ENCODE assay signal across 8 cellular contexts in genomic region chr4:6695660-6696581, GRCh38. TPM values are rescaled to one million over a fixed set of nuclear protein-coding genes. Genes with fewer than 3 reads are reported as not detected.
DNase-seq lines count a peak whose midpoint lies in the region; ATAC-seq and TF ChIP-seq lines count a peak whose summit lies in the region.

No MANE protein-coding gene starts in this region.

- intact Hi-C loops in dendritic cell treated with granulocyte-macrophage colony-stimulating factor and Interleukin-4, amounts not matched to agents 40 ng/mL and 50 ng/mL, for 4 days (cut with micrococcal nuclease), result no loop called here

- H3K27me3 ChIP-seq in GM23338 (ENCODE audit: insufficient read depth), result no peaks in the 10 kb centered on the region

- H3K79me2 ChIP-seq in GM23338 (replicated peaks; ENCODE audit: insufficient read depth), result peaks cover 10% of the 10 kb centered on the region; the same call in 1 of the 2 replicates

- no peaks in the 10 kb centered on the region for H3K4me1 ChIP-seq in GM23338 (ENCODE audit: insufficient read depth)

- H3K9me3 Mint-ChIP-seq in GM23338, result no peaks in the 10 kb centered on the region
- no peaks in the 10 kb centered on the region for H3K9me3 Mint-ChIP-seq in dendritic cell treated with granulocyte-macrophage colony-stimulating factor and Interleukin-4, amounts not matched to agents 40 ng/mL and 50 ng/mL, for 4 days
- no peaks in the 10 kb centered on the region for H3K9me3 Mint-ChIP-seq in progenitor cell of endocrine pancreas (ENCODE audit: low read depth)

- DNase-seq in GM23338 (ENCODE audit: low spot score) (no peak), T-helper 1 cell (peak; percentile 33 to 91 (median 49)), progenitor cell of endocrine pancreas (ENCODE audit: low spot score, unreplicated experiment) (no peak), NCI-H2171 (lab: John Stamatoyannopoulos, UW) (no peak), NK-92 (lab: John Stamatoyannopoulos, UW; ENCODE audit: unreplicated experiment) (no peak), EL (no peak)

- H3F3A ChIP-seq in GM23338 (replicated peaks; ENCODE audit: low read depth), result no peaks in the 10 kb centered on the region

- TF ChIP-seq CTCF in GM23338 (conservative IDR thresholded peaks at IDR 0.05; ENCODE audit: low read depth in 2 of 2), result no peak
- no peak for TF ChIP-seq CTCF in progenitor cell of endocrine pancreas (IDR thresholded peaks at IDR 0.05; ENCODE audit: unreplicated experiment)

- no peak overlapping the region for H3K4me3 ChIP-seq in GM23338

- H3K36me3 Mint-ChIP-seq in GM23338 (ENCODE audit: low read depth), result peaks cover 11% of the 10 kb centered on the region; the same call in 1 of the 3 replicates
- peaks cover 15% of the 10 kb centered on the region for H3K36me3 Mint-ChIP-seq in dendritic cell treated with granulocyte-macrophage colony-stimulating factor and Interleukin-4, amounts not matched to agents 40 ng/mL and 50 ng/mL, for 4 days (ENCODE audit: low read depth)
- peaks cover 11% of the 10 kb centered on the region for H3K36me3 Mint-ChIP-seq in progenitor cell of endocrine pancreas (ENCODE audit: insufficient read depth)

- no peak overlapping the region for H2AFZ ChIP-seq in GM23338

- ATAC-seq in GM23338 (peak; percentile 60), HG03039 (IDR thresholded peaks at IDR 0.05; ENCODE audit: unreplicated experiment) (no peak)

- H3K4me1 Mint-ChIP-seq in GM23338 (peaks cover 11% of the 10 kb centered on the region; the same call in 2 of the 3 replicates), progenitor cell of endocrine pancreas (ENCODE audit: low read depth) (peaks cover 25% of the 10 kb centered on the region)
- H3K4me1 Mint-ChIP-seq in dendritic cell treated with granulocyte-macrophage colony-stimulating factor and Interleukin-4, amounts not matched to agents 40 ng/mL and 50 ng/mL, for 4 days (ENCODE audit: low read depth), result peaks cover 41% of the 10 kb centered on the region

- peaks cover 5% of the 10 kb centered on the region for H3K27me3 Mint-ChIP-seq in GM23338 (ENCODE audit: insufficient read depth, low read depth, poor library complexity)
- no peaks in the 10 kb centered on the region for H3K27me3 Mint-ChIP-seq in dendritic cell treated with granulocyte-macrophage colony-stimulating factor and Interleukin-4, amounts not matched to agents 40 ng/mL and 50 ng/mL, for 4 days
- H3K27me3 Mint-ChIP-seq in progenitor cell of endocrine pancreas, result no peaks in the 10 kb centered on the region

- no peaks in the 10 kb centered on the region for H3K9me2 ChIP-seq in GM23338 (ENCODE audit: insufficient read depth)

- H3K27ac ChIP-seq in GM23338 (ENCODE audit: low read depth), result 0 out of 2 replicates have a peak overlapping the region, but pooled peaks have one; percentile 50

- H3K4me3 Mint-ChIP-seq in GM23338 (no peak overlapping the region), progenitor cell of endocrine pancreas (ENCODE audit: low read depth) (no peak overlapping the region)
- H3K4me3 Mint-ChIP-seq in dendritic cell treated with granulocyte-macrophage colony-stimulating factor and Interleukin-4, amounts not matched to agents 40 ng/mL and 50 ng/mL, for 4 days, result no peak overlapping the region

- H3K36me3 ChIP-seq in GM23338 (ENCODE audit: insufficient read depth), result peaks cover 7% of the 10 kb centered on the region; the same call in 1 of the 2 replicates

- H3K27ac Mint-ChIP-seq in GM23338, result peak overlapping the region; percentile 3; the same call in 1 of the 2 replicates
- H3K27ac Mint-ChIP-seq in dendritic cell treated with granulocyte-macrophage colony-stimulating factor and Interleukin-4, amounts not matched to agents 40 ng/mL and 50 ng/mL, for 4 days, result peak overlapping the region; percentile 52
- peak overlapping the region; percentile 72 for H3K27ac Mint-ChIP-seq in progenitor cell of endocrine pancreas

- no peaks in the 10 kb centered on the region; the same call in 1 of the 2 replicates for H4K20me1 ChIP-seq in GM23338 (replicated peaks; ENCODE audit: insufficient read depth)

- H3K4me2 ChIP-seq in GM23338, result no peak overlapping the region

TF ChIP-seq in GM23338, 12 proteins besides CTCF, POLR2A, EP300 and RAD21:
- TF ChIP-seq STAT1 (IDR thresholded peaks at IDR 0.05; ENCODE audit: unreplicated experiment), result no peak
- TF ChIP-seq EZH2 (IDR thresholded peaks at IDR 0.05; ENCODE audit: low read depth, unreplicated experiment), result no peak

RNA-seq across cellular contexts. Expression of gene S100P, which starts 2.2 kb away (rescaled TPM):
- 0.43 TPM in 1 of 2 replicates, not detected in the other for total RNA-seq in GM23338 (2014; rRNA removed; shearing (Covaris generic))
- 0.32 TPM in 1 of 2 replicates, not detected in the other for polyA plus RNA-seq in GM23338 (2016; fragmentation: Nextera tagmentation; extraction: Ambion mirVana)
- total RNA-seq in progenitor cell of endocrine pancreas, result 1.3 and 3.5 TPM in 2 replicates

RNA-seq across cellular contexts. Expression of gene MRFAP1L1, which starts 13.7 kb away (rescaled TPM):
- 58.2 and 61.6 TPM in 2 replicates for total RNA-seq in GM23338 (2014; rRNA removed; shearing (Covaris generic))
- 63.4 and 73.8 TPM in 2 replicates for polyA plus RNA-seq in GM23338 (2016; fragmentation: Nextera tagmentation; extraction: Ambion mirVana)
- 64.9 and 69.3 TPM in 2 replicates for total RNA-seq in progenitor cell of endocrine pancreas

RNA-seq across cellular contexts. Expression of gene BLOC1S4, which starts 20.1 kb away (rescaled TPM):
- total RNA-seq in GM23338 (2014; rRNA removed; shearing (Covaris generic)), result 33.7 and 35.2 TPM in 2 replicates
- 23.9 and 26.5 TPM in 2 replicates for polyA plus RNA-seq in GM23338 (2016; fragmentation: Nextera tagmentation; extraction: Ambion mirVana)
- 18.8 and 20.0 TPM in 2 replicates for total RNA-seq in progenitor cell of endocrine pancreas

RNA-seq across cellular contexts. Expression of gene MRFAP1, which starts 55.4 kb away (rescaled TPM):
- 154 and 168 TPM in 2 replicates for total RNA-seq in GM23338 (2014; rRNA removed; shearing (Covaris generic))
- polyA plus RNA-seq in GM23338 (2016; fragmentation: Nextera tagmentation; extraction: Ambion mirVana), result 272 and 288 TPM in 2 replicates
- total RNA-seq in progenitor cell of endocrine pancreas, result 223 and 225 TPM in 2 replicates

Comparison
In these comparisons a context has a peak if more than half of its experiments do, and no peak if none do; other contexts are left out.
1. DNase-seq: peak in T-helper 1 cell (5 of 5); none in GM23338 (single experiment), progenitor cell of endocrine pancreas (single experiment), NCI-H2171 (single experiment), NK-92 (single experiment) and EL (single experiment).
2. H3K27ac Mint-ChIP-seq: peak in every context shown above with its lines; median percentile 72 in progenitor cell of endocrine pancreas; 52 in dendritic cell treated with granulocyte-macrophage colony-stimulating factor and Interleukin-4, amounts not matched to agents 40 ng/mL and 50 ng/mL, for 4 days; 3 in GM23338.